Comparison of ENCODE assay signal across 1 cellular context in the genomic region with DNA sequence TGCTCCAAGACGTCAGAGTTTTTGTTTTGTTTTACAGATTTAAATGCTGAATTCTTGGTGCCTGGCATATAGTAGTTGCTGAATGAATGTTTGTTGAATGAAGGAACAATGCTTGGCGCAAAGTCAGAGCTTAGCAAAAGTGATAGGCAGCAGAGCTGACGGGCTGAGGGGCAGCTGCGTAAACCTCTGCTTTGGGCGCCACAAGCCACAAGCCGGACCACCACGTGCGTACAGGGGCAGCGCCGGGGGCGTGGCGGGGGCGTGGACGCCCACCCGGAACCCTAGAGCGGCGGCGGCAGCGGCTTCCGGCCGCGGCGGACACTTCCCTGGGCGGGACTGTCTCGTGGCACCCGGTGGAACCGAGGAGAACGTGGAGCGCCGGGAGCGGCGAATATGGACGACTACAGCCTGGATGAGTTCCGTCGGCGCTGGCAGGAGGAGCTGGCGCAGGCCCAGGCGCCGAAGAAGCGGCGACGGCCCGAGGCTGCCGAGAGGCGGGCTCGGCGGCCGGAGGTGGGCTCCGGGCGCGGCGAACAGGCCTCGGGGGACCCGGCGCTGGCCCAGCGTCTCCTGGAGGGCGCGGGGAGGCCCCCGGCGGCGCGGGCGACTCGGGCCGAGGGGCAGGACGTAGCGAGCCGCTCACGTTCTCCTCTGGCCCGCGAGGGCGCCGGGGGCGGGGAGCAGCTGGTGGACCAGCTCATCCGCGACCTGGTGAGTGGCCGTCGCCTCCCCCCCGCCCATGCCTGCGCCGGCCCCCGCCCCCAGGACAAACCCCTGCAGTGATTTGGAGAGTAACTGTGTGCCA.
TF ChIP-seq lines count a peak whose summit lies in the region.

A gene with protein sequence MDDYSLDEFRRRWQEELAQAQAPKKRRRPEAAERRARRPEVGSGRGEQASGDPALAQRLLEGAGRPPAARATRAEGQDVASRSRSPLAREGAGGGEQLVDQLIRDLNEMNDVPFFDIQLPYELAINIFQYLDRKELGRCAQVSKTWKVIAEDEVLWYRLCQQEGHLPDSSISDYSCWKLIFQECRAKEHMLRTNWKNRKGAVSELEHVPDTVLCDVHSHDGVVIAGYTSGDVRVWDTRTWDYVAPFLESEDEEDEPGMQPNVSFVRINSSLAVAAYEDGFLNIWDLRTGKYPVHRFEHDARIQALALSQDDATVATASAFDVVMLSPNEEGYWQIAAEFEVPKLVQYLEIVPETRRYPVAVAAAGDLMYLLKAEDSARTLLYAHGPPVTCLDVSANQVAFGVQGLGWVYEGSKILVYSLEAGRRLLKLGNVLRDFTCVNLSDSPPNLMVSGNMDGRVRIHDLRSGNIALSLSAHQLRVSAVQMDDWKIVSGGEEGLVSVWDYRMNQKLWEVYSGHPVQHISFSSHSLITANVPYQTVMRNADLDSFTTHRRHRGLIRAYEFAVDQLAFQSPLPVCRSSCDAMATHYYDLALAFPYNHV (plus strand): TSS at position 306 of the 805 bp plus-strand sequence. CDS start 88 bp downstream, at position 394.

TF ChIP-seq in HepG2, 621 proteins besides CTCF, POLR2A, EP300 and RAD21 (continued from another document and continues in another):
- TF ChIP-seq, protein P1, sequence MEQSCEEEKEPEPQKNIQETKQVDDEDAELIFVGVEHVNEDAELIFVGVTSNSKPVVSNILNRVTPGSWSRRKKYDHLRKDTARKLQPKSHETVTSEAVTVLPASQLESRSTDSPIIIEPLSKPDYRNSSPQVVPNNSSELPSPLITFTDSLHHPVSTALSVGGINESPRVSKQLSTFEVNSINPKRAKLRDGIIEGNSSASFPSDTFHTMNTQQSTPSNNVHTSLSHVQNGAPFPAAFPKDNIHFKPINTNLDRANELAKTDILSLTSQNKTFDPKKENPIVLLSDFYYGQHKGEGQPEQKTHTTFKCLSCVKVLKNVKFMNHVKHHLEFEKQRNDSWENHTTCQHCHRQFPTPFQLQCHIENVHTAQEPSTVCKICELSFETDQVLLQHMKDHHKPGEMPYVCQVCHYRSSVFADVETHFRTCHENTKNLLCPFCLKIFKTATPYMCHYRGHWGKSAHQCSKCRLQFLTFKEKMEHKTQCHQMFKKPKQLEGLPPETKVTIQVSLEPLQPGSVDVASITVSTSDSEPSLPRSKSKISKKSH (CRISPR knock-in tag; IDR thresholded peaks at IDR 0.05; ENCODE audit: borderline replicate concordance): no peak
- no peak for TF ChIP-seq FOXJ3 (CRISPR knock-in tag; IDR thresholded peaks at IDR 0.05; ENCODE audit: borderline replicate concordance)
- TF ChIP-seq ZSCAN21 (CRISPR knock-in tag; IDR thresholded peaks at IDR 0.05; ENCODE audit: borderline replicate concordance): peak; percentile 80
- no peak for TF ChIP-seq FOXP1 (IDR thresholded peaks at IDR 0.05)
- TF ChIP-seq FOXP1 (CRISPR knock-in tag; IDR thresholded peaks at IDR 0.05): no peak
- no peak for TF ChIP-seq FLYWCH1 (CRISPR knock-in tag; IDR thresholded peaks at IDR 0.05)
- TF ChIP-seq, protein P2, sequence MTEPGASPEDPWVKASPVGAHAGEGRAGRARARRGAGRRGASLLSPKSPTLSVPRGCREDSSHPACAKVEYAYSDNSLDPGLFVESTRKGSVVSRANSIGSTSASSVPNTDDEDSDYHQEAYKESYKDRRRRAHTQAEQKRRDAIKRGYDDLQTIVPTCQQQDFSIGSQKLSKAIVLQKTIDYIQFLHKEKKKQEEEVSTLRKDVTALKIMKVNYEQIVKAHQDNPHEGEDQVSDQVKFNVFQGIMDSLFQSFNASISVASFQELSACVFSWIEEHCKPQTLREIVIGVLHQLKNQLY (CRISPR knock-in tag; IDR thresholded peaks at IDR 0.05): no peak
- TF ChIP-seq ZNF615 (CRISPR knock-in tag; IDR thresholded peaks at IDR 0.05; ENCODE audit: borderline replicate concordance): no peak
- TF ChIP-seq, protein P3, sequence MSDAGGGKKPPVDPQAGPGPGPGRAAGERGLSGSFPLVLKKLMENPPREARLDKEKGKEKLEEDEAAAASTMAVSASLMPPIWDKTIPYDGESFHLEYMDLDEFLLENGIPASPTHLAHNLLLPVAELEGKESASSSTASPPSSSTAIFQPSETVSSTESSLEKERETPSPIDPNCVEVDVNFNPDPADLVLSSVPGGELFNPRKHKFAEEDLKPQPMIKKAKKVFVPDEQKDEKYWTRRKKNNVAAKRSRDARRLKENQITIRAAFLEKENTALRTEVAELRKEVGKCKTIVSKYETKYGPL (CRISPR knock-in tag; IDR thresholded peaks at IDR 0.05): 0 out of 2 replicates have a peak, but pooled peaks have one; percentile 52
- TF ChIP-seq EEA1 (CRISPR knock-in tag; IDR thresholded peaks at IDR 0.05; ENCODE audit: borderline replicate concordance): peak; percentile 79; the same call in 1 of the 2 replicates
- TF ChIP-seq STAT5B (CRISPR knock-in tag; IDR thresholded peaks at IDR 0.05): no peak
- TF ChIP-seq SMARCC2 (IDR thresholded peaks at IDR 0.05): no peak
- TF ChIP-seq ATF7 (IDR thresholded peaks at IDR 0.05): no peak
- peak; percentile 35; the same call in 1 of the 2 replicates for TF ChIP-seq ATF7 (CRISPR knock-in tag; IDR thresholded peaks at IDR 0.05)
- no peak; the same call in 1 of the 2 replicates for TF ChIP-seq KAT7 (CRISPR knock-in tag; IDR thresholded peaks at IDR 0.05; ENCODE audit: borderline replicate concordance)
- TF ChIP-seq, protein P4, sequence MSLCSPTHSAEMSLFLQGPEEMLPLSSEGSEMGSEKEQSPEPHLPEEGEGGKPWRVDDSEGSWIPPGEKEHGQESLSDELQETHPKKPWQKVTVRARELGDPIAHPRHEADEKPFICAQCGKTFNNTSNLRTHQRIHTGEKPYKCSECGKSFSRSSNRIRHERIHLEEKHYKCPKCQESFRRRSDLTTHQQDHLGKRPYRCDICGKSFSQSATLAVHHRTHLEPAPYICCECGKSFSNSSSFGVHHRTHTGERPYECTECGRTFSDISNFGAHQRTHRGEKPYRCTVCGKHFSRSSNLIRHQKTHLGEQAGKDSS (CRISPR knock-in tag; IDR thresholded peaks at IDR 0.05; ENCODE audit: borderline replicate concordance, low read depth): peak; percentile 80; the same call in 1 of the 2 replicates
- TF ChIP-seq, protein P5, sequence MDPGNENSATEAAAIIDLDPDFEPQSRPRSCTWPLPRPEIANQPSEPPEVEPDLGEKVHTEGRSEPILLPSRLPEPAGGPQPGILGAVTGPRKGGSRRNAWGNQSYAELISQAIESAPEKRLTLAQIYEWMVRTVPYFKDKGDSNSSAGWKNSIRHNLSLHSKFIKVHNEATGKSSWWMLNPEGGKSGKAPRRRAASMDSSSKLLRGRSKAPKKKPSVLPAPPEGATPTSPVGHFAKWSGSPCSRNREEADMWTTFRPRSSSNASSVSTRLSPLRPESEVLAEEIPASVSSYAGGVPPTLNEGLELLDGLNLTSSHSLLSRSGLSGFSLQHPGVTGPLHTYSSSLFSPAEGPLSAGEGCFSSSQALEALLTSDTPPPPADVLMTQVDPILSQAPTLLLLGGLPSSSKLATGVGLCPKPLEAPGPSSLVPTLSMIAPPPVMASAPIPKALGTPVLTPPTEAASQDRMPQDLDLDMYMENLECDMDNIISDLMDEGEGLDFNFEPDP (CRISPR knock-in tag; conservative IDR thresholded peaks at IDR 0.05): no peak
- no peak for TF ChIP-seq PTBP1 (IDR thresholded peaks at IDR 0.05; ENCODE audit: low read depth, low read length, poor library complexity, severe bottlenecking)
- no peak for TF ChIP-seq PHF21A (CRISPR knock-in tag; IDR thresholded peaks at IDR 0.05)
- no peak for TF ChIP-seq ZNF337 (CRISPR knock-in tag; IDR thresholded peaks at IDR 0.05; ENCODE audit: borderline replicate concordance, low read depth)
- TF ChIP-seq ZNF17 (CRISPR knock-in tag; IDR thresholded peaks at IDR 0.05): no peak
- peak; percentile 42; the same call in 1 of the 2 replicates for TF ChIP-seq HCFC1 (IDR thresholded peaks at IDR 0.05; ENCODE audit: low read depth, low read length)
- peak; percentile 87 for TF ChIP-seq ZNF788 (CRISPR knock-in tag; IDR thresholded peaks at IDR 0.05; ENCODE audit: borderline replicate concordance)
- peak; percentile 74; the same call in 1 of the 2 replicates for TF ChIP-seq RFXAP (CRISPR knock-in tag; IDR thresholded peaks at IDR 0.05; ENCODE audit: borderline replicate concordance)
- TF ChIP-seq CEBPG (CRISPR knock-in tag; IDR thresholded peaks at IDR 0.05): no peak
- TF ChIP-seq, protein P6, sequence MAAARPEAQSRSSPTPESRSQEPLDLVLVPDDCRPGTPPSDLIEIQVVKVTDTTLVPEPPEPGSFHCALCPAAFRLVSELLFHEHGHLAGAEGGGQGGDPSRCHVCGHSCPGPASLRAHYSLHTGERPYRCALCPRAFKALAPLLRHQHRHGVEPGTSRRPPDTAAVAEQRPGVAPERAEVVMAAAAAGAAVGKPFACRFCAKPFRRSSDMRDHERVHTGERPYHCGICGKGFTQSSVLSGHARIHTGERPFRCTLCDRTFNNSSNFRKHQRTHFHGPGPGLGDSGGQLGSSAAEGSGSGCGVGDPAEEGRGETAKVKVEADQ (CRISPR knock-in tag; IDR thresholded peaks at IDR 0.05; ENCODE audit: borderline replicate concordance): no peak
- TF ChIP-seq DMAP1 (CRISPR knock-in tag; IDR thresholded peaks at IDR 0.05): peak; percentile 97
- TF ChIP-seq, protein P7, sequence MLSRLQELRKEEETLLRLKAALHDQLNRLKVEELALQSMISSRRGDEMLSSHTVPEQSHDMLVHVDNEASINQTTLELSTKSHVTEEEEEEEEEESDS (CRISPR knock-in tag; IDR thresholded peaks at IDR 0.05; ENCODE audit: borderline replicate concordance): no peak
- TF ChIP-seq, protein P8, sequence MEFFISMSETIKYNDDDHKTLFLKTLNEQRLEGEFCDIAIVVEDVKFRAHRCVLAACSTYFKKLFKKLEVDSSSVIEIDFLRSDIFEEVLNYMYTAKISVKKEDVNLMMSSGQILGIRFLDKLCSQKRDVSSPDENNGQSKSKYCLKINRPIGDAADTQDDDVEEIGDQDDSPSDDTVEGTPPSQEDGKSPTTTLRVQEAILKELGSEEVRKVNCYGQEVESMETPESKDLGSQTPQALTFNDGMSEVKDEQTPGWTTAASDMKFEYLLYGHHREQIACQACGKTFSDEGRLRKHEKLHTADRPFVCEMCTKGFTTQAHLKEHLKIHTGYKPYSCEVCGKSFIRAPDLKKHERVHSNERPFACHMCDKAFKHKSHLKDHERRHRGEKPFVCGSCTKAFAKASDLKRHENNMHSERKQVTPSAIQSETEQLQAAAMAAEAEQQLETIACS (CRISPR knock-in tag; IDR thresholded peaks at IDR 0.05): no peak
- peak; percentile 22; the same call in 1 of the 2 replicates for TF ChIP-seq NCOA2 (CRISPR knock-in tag; IDR thresholded peaks at IDR 0.05)
- no peak for TF ChIP-seq EHMT2 (IDR thresholded peaks at IDR 0.05; ENCODE audit: borderline replicate concordance, low read depth, low read length)
- TF ChIP-seq, protein P9, sequence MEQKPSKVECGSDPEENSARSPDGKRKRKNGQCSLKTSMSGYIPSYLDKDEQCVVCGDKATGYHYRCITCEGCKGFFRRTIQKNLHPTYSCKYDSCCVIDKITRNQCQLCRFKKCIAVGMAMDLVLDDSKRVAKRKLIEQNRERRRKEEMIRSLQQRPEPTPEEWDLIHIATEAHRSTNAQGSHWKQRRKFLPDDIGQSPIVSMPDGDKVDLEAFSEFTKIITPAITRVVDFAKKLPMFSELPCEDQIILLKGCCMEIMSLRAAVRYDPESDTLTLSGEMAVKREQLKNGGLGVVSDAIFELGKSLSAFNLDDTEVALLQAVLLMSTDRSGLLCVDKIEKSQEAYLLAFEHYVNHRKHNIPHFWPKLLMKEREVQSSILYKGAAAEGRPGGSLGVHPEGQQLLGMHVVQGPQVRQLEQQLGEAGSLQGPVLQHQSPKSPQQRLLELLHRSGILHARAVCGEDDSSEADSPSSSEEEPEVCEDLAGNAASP (CRISPR knock-in tag; IDR thresholded peaks at IDR 0.05; ENCODE audit: borderline replicate concordance): no peak
- no peak for TF ChIP-seq IKZF1 (IDR thresholded peaks at IDR 0.05)
- TF ChIP-seq ZNF547 (CRISPR knock-in tag; IDR thresholded peaks at IDR 0.05): peak; percentile 76; the same call in 1 of the 2 replicates
- peak; percentile 85 for TF ChIP-seq BORCS8-MEF2B (CRISPR knock-in tag; IDR thresholded peaks at IDR 0.05)
- TF ChIP-seq ARHGAP35 (CRISPR knock-in tag; IDR thresholded peaks at IDR 0.05; ENCODE audit: borderline replicate concordance): no peak
- TF ChIP-seq, protein P10, sequence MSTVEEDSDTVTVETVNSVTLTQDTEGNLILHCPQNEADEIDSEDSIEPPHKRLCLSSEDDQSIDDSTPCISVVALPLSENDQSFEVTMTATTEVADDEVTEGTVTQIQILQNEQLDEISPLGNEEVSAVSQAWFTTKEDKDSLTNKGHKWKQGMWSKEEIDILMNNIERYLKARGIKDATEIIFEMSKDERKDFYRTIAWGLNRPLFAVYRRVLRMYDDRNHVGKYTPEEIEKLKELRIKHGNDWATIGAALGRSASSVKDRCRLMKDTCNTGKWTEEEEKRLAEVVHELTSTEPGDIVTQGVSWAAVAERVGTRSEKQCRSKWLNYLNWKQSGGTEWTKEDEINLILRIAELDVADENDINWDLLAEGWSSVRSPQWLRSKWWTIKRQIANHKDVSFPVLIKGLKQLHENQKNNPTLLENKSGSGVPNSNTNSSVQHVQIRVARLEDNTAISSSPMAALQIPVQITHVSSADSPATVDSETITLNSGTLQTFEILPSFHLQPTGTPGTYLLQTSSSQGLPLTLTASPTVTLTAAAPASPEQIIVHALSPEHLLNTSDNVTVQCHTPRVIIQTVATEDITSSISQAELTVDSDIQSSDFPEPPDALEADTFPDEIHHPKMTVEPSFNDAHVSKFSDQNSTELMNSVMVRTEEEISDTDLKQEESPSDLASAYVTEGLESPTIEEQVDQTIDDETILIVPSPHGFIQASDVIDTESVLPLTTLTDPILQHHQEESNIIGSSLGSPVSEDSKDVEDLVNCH (CRISPR knock-in tag; IDR thresholded peaks at IDR 0.05): no peak
- peak; percentile 29; the same call in 1 of the 2 replicates for TF ChIP-seq HIVEP1 (CRISPR knock-in tag; IDR thresholded peaks at IDR 0.05)
- 0 out of 2 replicates have a peak, but pooled peaks have one; percentile 62 for TF ChIP-seq TMF1 (CRISPR knock-in tag; IDR thresholded peaks at IDR 0.05; ENCODE audit: low read depth)
- TF ChIP-seq, protein P11, sequence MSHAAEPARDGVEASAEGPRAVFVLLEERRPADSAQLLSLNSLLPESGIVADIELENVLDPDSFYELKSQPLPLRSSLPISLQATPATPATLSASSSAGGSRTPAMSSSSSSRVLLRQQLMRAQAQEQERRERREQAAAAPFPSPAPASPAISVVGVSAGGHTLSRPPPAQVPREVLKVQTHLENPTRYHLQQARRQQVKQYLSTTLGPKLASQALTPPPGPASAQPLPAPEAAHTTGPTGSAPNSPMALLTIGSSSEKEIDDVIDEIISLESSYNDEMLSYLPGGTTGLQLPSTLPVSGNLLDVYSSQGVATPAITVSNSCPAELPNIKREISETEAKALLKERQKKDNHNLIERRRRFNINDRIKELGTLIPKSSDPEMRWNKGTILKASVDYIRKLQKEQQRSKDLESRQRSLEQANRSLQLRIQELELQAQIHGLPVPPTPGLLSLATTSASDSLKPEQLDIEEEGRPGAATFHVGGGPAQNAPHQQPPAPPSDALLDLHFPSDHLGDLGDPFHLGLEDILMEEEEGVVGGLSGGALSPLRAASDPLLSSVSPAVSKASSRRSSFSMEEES (CRISPR knock-in tag; IDR thresholded peaks at IDR 0.05): peak; percentile 74; the same call in 1 of the 2 replicates
- TF ChIP-seq EZH2 (conservative IDR thresholded peaks at IDR 0.05; ENCODE audit: low read depth, low read length): no peak
